17 cellular contexts compared by ENCODE assay signal in the genomic region with DNA sequence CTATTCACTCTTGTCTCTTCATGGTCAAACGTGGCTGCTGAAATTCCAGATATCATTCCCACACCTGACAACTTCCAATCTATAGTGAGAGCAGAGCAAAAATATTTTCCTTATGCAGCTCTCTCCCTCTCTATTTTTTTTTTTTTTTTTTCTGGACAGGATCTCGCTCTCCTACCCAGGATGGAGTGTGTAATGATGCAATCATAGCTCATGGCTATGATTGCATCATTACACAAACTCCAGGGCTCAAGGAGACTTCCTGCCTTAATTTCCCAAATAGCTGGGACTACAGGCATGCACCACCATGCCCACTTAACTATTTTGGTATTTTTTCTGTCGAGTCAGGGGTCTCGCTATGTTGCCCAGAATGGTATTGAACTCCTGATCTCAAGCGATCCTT.
DNase-seq lines count a peak whose midpoint lies in the region; ATAC-seq and TF ChIP-seq lines count a peak whose summit lies in the region.
"Had no signal": no experiment of that assay in that cellular context is flagged by ENCODE, and none has a peak within 500 bp of the region (broad histone marks: within the 10 kb centered on the region; RNA-seq: fewer than 3 reads in every experiment).

No MANE protein-coding gene starts in this region.

- TF ChIP-seq CTCF in IMR-90 (conservative IDR thresholded peaks at IDR 0.05; ENCODE audit: low read depth, low read length) (no peak), epithelial cell of esophagus (IDR thresholded peaks at IDR 0.05; ENCODE audit: insufficient read depth, low read depth, low read length, missing control alignments) (no peak)

- H3K36me3 Mint-ChIP-seq in activated CD8-positive, alpha-beta memory T cell treated with anti-CD3 and anti-CD28 coated beads, Interleukin-2, amount 10 ng/mL, durations not matched to agents 7 days and 5 days: no peaks in the 10 kb centered on the region
- H3K36me3 Mint-ChIP-seq: CD4-positive, CD25-positive, alpha-beta regulatory T cell; CD8-positive, alpha-beta T cell had no signal

- peak; percentile 4 for DNase-seq in HT1080 (ENCODE audit: low read depth)
- DNase-seq in IMR-90: no peak
- peak; percentile 3 for DNase-seq in epithelial cell of esophagus (ENCODE audit: low read depth)
- no peak for DNase-seq in mesendoderm
- DNase-seq in activated CD8-positive, alpha-beta memory T cell treated with anti-CD3 and anti-CD28 coated beads, Interleukin-2, amount 10 ng/mL, durations not matched to agents 7 days and 5 days: no peak
- DNase-seq: Caco-2; CD4-positive, CD25-positive, alpha-beta regulatory T cell; CD8-positive, alpha-beta T cell; DMS153; DND-41; GM23248; H7; HCEC 1CT had no signal

- no peak overlapping the region for H2BK120ac ChIP-seq in IMR-90 (ENCODE audit: low read depth, low read length)
- H2BK120ac ChIP-seq in mesendoderm (ENCODE audit: low read depth, low read length): no peak overlapping the region

- H2BK15ac ChIP-seq in IMR-90 (ENCODE audit: low read depth, low read length) (no peak overlapping the region), mesendoderm (replicated peaks; ENCODE audit: low read depth) (no peak overlapping the region)

- H4K5ac ChIP-seq in IMR-90 (ENCODE audit: low read depth, low read length): no peak overlapping the region
- H4K5ac ChIP-seq in mesendoderm (ENCODE audit: low read length): no peak overlapping the region

- H3K9me3 Mint-ChIP-seq in activated CD8-positive, alpha-beta memory T cell treated with anti-CD3 and anti-CD28 coated beads, Interleukin-2, amount 10 ng/mL, durations not matched to agents 7 days and 5 days (ENCODE audit: low read depth): peaks cover 3% of the 10 kb centered on the region

- ATAC-seq in IMR-90 (ENCODE audit: low read depth) (no peak), HG02610 (IDR thresholded peaks at IDR 0.05; ENCODE audit: unreplicated experiment) (no peak)
- no peak for ATAC-seq in activated CD8-positive, alpha-beta memory T cell treated with anti-CD3 and anti-CD28 coated beads, Interleukin-2, amount 10 ng/mL, durations not matched to agents 7 days and 5 days
- ATAC-seq: CD8-positive, alpha-beta T cell had no signal

- H3K56ac ChIP-seq in IMR-90 (ENCODE audit: extremely low read depth, insufficient read depth, low read length) (no peak overlapping the region), mesendoderm (ENCODE audit: low read length) (no peak overlapping the region)

- no peak overlapping the region for H4K91ac ChIP-seq in IMR-90 (ENCODE audit: insufficient read depth, low read depth, low read length)

- no peaks in the 10 kb centered on the region for H3K36me3 ChIP-seq in IMR-90 (ENCODE audit: control insufficient read depth, insufficient read depth, low read length)
- no peaks in the 10 kb centered on the region for H3K36me3 ChIP-seq in mesendoderm (ENCODE audit: control insufficient read depth, insufficient read depth, low read length)
- H3K36me3 ChIP-seq: BLaER1 had no signal

- no peak for TF ChIP-seq RAD21 in IMR-90 (IDR thresholded peaks at IDR 0.05; ENCODE audit: low read length)

- H2AK9ac ChIP-seq in IMR-90 (replicated peaks; ENCODE audit: low read depth, low read length, poor library complexity): no peak overlapping the region

- no peak overlapping the region for H2BK20ac ChIP-seq in IMR-90 (ENCODE audit: low read depth, low read length)

- in situ Hi-C loops in IMR-90 (cut with MboI; ENCODE audit: low sequenced_read_pairs): no loop called here

- no peak overlapping the region for H3K18ac ChIP-seq in IMR-90 (ENCODE audit: low read depth, low read length)
- no peak overlapping the region for H3K18ac ChIP-seq in mesendoderm (ENCODE audit: low read length)

- no peak overlapping the region for H3K4me2 ChIP-seq in IMR-90 (ENCODE audit: low read depth, low read length)
- H3K4me2 ChIP-seq in mesendoderm (ENCODE audit: low read length): no peak overlapping the region
- H3K4me2 ChIP-seq: BLaER1 had no signal

- no peak overlapping the region for H3K14ac ChIP-seq in IMR-90 (replicated peaks; ENCODE audit: low read depth, low read length)

- H4K20me1 ChIP-seq in IMR-90 (ENCODE audit: insufficient read depth, low read length): no peaks in the 10 kb centered on the region
- H4K20me1 ChIP-seq: BLaER1 had no signal

- WGBS in IMR-90 (ENCODE audit: extremely low coverage in 2 of 2, insufficient read length in 1 of 2), 2 experiments: no CpG with 5 or more reads among the region's 5 CpGs
- WGBS in mesendoderm (ENCODE audit: extremely low coverage, insufficient coverage, low lambda C conversion rate): no CpG with 5 or more reads among the region's 5 CpGs

- no peak overlapping the region for H3K27ac Mint-ChIP-seq in activated CD8-positive, alpha-beta memory T cell treated with anti-CD3 and anti-CD28 coated beads, Interleukin-2, amount 10 ng/mL, durations not matched to agents 7 days and 5 days
- H3K27ac Mint-ChIP-seq: B cell; CD4-positive, CD25-positive, alpha-beta regulatory T cell; CD8-positive, alpha-beta T cell had no signal

- POLR2A ChIA-PET in IMR-90 (lab: Charles Lee; ENCODE audit: unreplicated experiment): no interaction called here

- H3K4me1 ChIP-seq in IMR-90 (ENCODE audit: control insufficient read depth, insufficient read depth, low read length) (no peaks in the 10 kb centered on the region), mesendoderm (ENCODE audit: control insufficient read depth, low read depth, low read length) (no peaks in the 10 kb centered on the region)
- H3K4me1 ChIP-seq: BLaER1, Caco-2 had no signal

- H4K8ac ChIP-seq in IMR-90 (ENCODE audit: low read depth in 2 of 2, low read length in 2 of 2) (no peak overlapping the region), mesendoderm (ENCODE audit: low read depth, low read length) (no peak overlapping the region)

- intact Hi-C loops in IMR-90 (cut with micrococcal nuclease): no loop called here

- H2AFZ ChIP-seq in IMR-90 (replicated peaks; ENCODE audit: low read length, poor library complexity): no peak overlapping the region
- H2AFZ ChIP-seq: GM23248 had no signal

- H3K23ac ChIP-seq in IMR-90 (ENCODE audit: low read depth, low read length) (no peak overlapping the region), mesendoderm (ENCODE audit: low read length) (no peak overlapping the region)

- dilution Hi-C loops in IMR-90 (cut with HindIII; ENCODE audit: low sequenced_read_pairs, unreplicated experiment): no loop called here

- no peaks in the 10 kb centered on the region for H3K79me2 ChIP-seq in mesendoderm (ENCODE audit: control insufficient read depth, insufficient read depth, low read length)

- no peak for TF ChIP-seq POLR2A in IMR-90 (IDR thresholded peaks at IDR 0.05; ENCODE audit: low read depth, low read length)

- CTCF ChIA-PET in IMR-90 (lab: Yijun Ruan, JAX): no interaction called here
- CTCF ChIA-PET in activated CD8-positive, alpha-beta memory T cell treated with anti-CD3 and anti-CD28 coated beads, Interleukin-2, amount 10 ng/mL, durations not matched to agents 7 days and 5 days (lab: Charles Lee): no interaction called here

- H3K9ac ChIP-seq in IMR-90 (ENCODE audit: low read depth, low read length) (no peak overlapping the region), mesendoderm (ENCODE audit: low read length) (no peak overlapping the region)
- H3K9ac ChIP-seq: BLaER1, GM23248 had no signal

- H3K4me1 Mint-ChIP-seq in activated CD8-positive, alpha-beta memory T cell treated with anti-CD3 and anti-CD28 coated beads, Interleukin-2, amount 10 ng/mL, durations not matched to agents 7 days and 5 days: no peaks in the 10 kb centered on the region
- H3K4me1 Mint-ChIP-seq: B cell; CD4-positive, CD25-positive, alpha-beta regulatory T cell had no signal

- peaks cover 12% of the 10 kb centered on the region; the same call in 1 of the 2 replicates for H3K9me3 ChIP-seq in IMR-90 (ENCODE audit: control insufficient read depth, insufficient read depth, low read length)
- H3K9me3 ChIP-seq: BLaER1, Caco-2 had no signal

- H3K4ac ChIP-seq in IMR-90 (ENCODE audit: low read depth, low read length) (no peak overlapping the region), mesendoderm (ENCODE audit: low read depth, low read length) (peak overlapping the region; percentile 16)

- H3K27me3 ChIP-seq in IMR-90 (ENCODE audit: control insufficient read depth, insufficient read depth, low read length) (no peaks in the 10 kb centered on the region), mesendoderm (ENCODE audit: insufficient read depth, low read length, poor library complexity) (no peaks in the 10 kb centered on the region)
- H3K27me3 ChIP-seq: BLaER1 had no signal

- no peak overlapping the region for H3K27ac ChIP-seq in IMR-90 (ENCODE audit: insufficient read depth, low read length)
- H3K27ac ChIP-seq in mesendoderm (ENCODE audit: low read depth, low read length): no peak overlapping the region
- H3K27ac ChIP-seq: BLaER1, C4-2B, GM23248 had no signal

- H3K9me1 ChIP-seq in IMR-90 (ENCODE audit: insufficient read depth, low read length): no peaks in the 10 kb centered on the region

- H3K4me3 ChIP-seq in IMR-90 (ENCODE audit: insufficient read depth, low read depth, low read length) (no peak overlapping the region), epithelial cell of esophagus (ENCODE audit: low read length) (no peak overlapping the region), mesendoderm (ENCODE audit: low read length) (no peak overlapping the region)
- H3K4me3 ChIP-seq: BLaER1, GM23248 had no signal

- H3K4me3 Mint-ChIP-seq in activated CD8-positive, alpha-beta memory T cell treated with anti-CD3 and anti-CD28 coated beads, Interleukin-2, amount 10 ng/mL, durations not matched to agents 7 days and 5 days: no peak overlapping the region
- H3K4me3 Mint-ChIP-seq: B cell; CD4-positive, CD25-positive, alpha-beta regulatory T cell; CD8-positive, alpha-beta T cell had no signal

- H2AK5ac ChIP-seq in IMR-90 (ENCODE audit: low read depth, low read length): no peak overlapping the region
- H2AK5ac ChIP-seq in mesendoderm (ENCODE audit: low read length): no peak overlapping the region

- H2BK5ac ChIP-seq in IMR-90 (ENCODE audit: low read depth, low read length, poor library complexity, severe bottlenecking): no peak overlapping the region
- H2BK5ac ChIP-seq in mesendoderm (ENCODE audit: low read length): no peak overlapping the region

- no TSS peak for BruUV-seq in IMR-90 (replicated peaks; lab: Mats Ljungman, UMichigan)

- no peaks in the 10 kb centered on the region for H3K27me3 Mint-ChIP-seq in activated CD8-positive, alpha-beta memory T cell treated with anti-CD3 and anti-CD28 coated beads, Interleukin-2, amount 10 ng/mL, durations not matched to agents 7 days and 5 days
- H3K27me3 Mint-ChIP-seq: B cell; CD4-positive, CD25-positive, alpha-beta regulatory T cell had no signal

- H3K79me1 ChIP-seq in IMR-90 (ENCODE audit: low read depth in 1 of 2, low read length in 2 of 2): no peaks in the 10 kb centered on the region
- no peaks in the 10 kb centered on the region for H3K79me1 ChIP-seq in mesendoderm (ENCODE audit: low read length)

TF ChIP-seq in IMR-90, 13 proteins besides CTCF, POLR2A, EP300 and RAD21 (continues in another document):
- no peak for TF ChIP-seq RCOR1 (IDR thresholded peaks at IDR 0.05; ENCODE audit: insufficient replicate concordance, low read length)
- TF ChIP-seq MAZ (IDR thresholded peaks at IDR 0.05; ENCODE audit: borderline replicate concordance, low read depth, low read length): no peak
- no peak for TF ChIP-seq BHLHE40 (IDR thresholded peaks at IDR 0.05; ENCODE audit: low read depth, low read length)
- no peak for TF ChIP-seq MXI1 (IDR thresholded peaks at IDR 0.05; ENCODE audit: borderline replicate concordance, low read depth, low read length)
- no peak for TF ChIP-seq SMC3 (IDR thresholded peaks at IDR 0.05; ENCODE audit: low read depth, low read length)

Comparison
In these comparisons a context has a peak if more than half of its experiments do, and no peak if none do; other contexts are left out.
1. DNase-seq: peak in HT1080 (single experiment) and epithelial cell of esophagus (single experiment); none in IMR-90 (single experiment), mesendoderm (single experiment) and activated CD8-positive, alpha-beta memory T cell treated with anti-CD3 and anti-CD28 coated beads, Interleukin-2, amount 10 ng/mL, durations not matched to agents 7 days and 5 days (single experiment).